ENCODE assay signal across 20 cellular contexts in the genomic region with DNA sequence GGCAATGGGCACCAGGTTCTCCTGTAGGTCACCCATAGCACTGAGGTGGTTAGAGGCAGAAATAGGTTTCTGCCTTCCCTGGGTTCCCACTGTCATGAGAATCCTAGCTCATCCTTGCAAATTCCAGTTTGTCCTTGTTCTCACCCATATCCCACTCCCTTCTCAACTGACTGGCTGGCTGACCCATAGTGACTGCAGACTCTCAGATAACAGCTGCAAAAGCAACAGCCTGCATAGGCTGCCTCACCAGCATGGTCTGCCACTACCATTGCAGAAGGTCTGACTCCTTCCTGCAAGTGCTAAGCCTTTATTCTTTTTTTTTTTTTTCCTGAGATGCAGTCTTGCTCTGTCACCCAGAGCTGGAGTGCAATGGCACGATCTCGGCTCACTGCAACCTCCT.
"Had no signal": no experiment of that assay in that cellular context is flagged by ENCODE, and none has a peak within 500 bp of the region (broad histone marks: within the 10 kb centered on the region; RNA-seq: fewer than 3 reads in every experiment).

No MANE protein-coding gene starts in this region.

- DNase-seq: dorsolateral prefrontal cortex; effector CD4-positive, alpha-beta T cell; mucosa of descending colon; naive thymus-derived CD8-positive, alpha-beta T cell; nephron progenitor cell; nucleus accumbens; psoas muscle; right cardiac atrium; sigmoid colon; small intestine; stimulated activated CD4-positive, alpha-beta T cell treated with anti-CD3 and anti-CD28 coated beads, Interleukin-15, amount 100 ng/mL, for 24 hours; stimulated activated CD4-positive, alpha-beta T cell treated with anti-CD3 and anti-CD28 coated beads, Interleukin-2, amount 100 ng/mL, for 48 hours; stimulated activated naive B cell treated with anti-CD40 and anti-IgM and Interleukin-4, amounts not matched to agents 10 μg/mL and 1 μg/mL and 100 μg/mL, for 72 hours; stomach; testis; tibial artery had no signal

- H3K27me3 ChIP-seq: dorsolateral prefrontal cortex, sigmoid colon, stomach, testis, tibial artery had no signal

- H3K9me3 ChIP-seq: mucosa of descending colon, psoas muscle, sigmoid colon, stomach, testis, tibial artery had no signal

- H3K9me3 Mint-ChIP-seq: memory B cell; nephron progenitor cell; stimulated activated naive B cell treated with anti-CD40 and anti-IgM and Interleukin-4, amounts not matched to agents 10 μg/mL and 1 μg/mL and 100 μg/mL, for 72 hours; type B pancreatic cell had no signal

- H3K4me1 ChIP-seq: sigmoid colon, stomach, testis, tibial artery had no signal

- H3K27ac Mint-ChIP-seq: memory B cell; naive thymus-derived CD8-positive, alpha-beta T cell; nephron progenitor cell; stimulated activated naive B cell treated with anti-CD40 and anti-IgM and Interleukin-4, amounts not matched to agents 10 μg/mL and 1 μg/mL and 100 μg/mL, for 72 hours; type B pancreatic cell had no signal

- H3K27me3 Mint-ChIP-seq: memory B cell; naive thymus-derived CD8-positive, alpha-beta T cell; stimulated activated naive B cell treated with anti-CD40 and anti-IgM and Interleukin-4, amounts not matched to agents 10 μg/mL and 1 μg/mL and 100 μg/mL, for 72 hours; type B pancreatic cell had no signal

- H3K4me3 Mint-ChIP-seq: memory B cell; naive thymus-derived CD8-positive, alpha-beta T cell; nephron progenitor cell; stimulated activated naive B cell treated with anti-CD40 and anti-IgM and Interleukin-4, amounts not matched to agents 10 μg/mL and 1 μg/mL and 100 μg/mL, for 72 hours; type B pancreatic cell had no signal

- H3K36me3 ChIP-seq: sigmoid colon, stomach had no signal

- ATAC-seq: left lobe of liver; mucosa of descending colon; naive thymus-derived CD8-positive, alpha-beta T cell; psoas muscle; right cardiac atrium; stimulated activated naive B cell treated with anti-CD40 and anti-IgM and Interleukin-4, amounts not matched to agents 10 μg/mL and 1 μg/mL and 100 μg/mL, for 72 hours had no signal

- H3K4me3 ChIP-seq: dorsolateral prefrontal cortex, lung, mucosa of descending colon, psoas muscle, sigmoid colon, stomach, testis, tibial artery had no signal

- H3K27ac ChIP-seq: psoas muscle, sigmoid colon, stomach, testis, tibial artery had no signal

- H3K4me1 Mint-ChIP-seq: memory B cell; naive thymus-derived CD8-positive, alpha-beta T cell had no signal
